In the genomic region with DNA sequence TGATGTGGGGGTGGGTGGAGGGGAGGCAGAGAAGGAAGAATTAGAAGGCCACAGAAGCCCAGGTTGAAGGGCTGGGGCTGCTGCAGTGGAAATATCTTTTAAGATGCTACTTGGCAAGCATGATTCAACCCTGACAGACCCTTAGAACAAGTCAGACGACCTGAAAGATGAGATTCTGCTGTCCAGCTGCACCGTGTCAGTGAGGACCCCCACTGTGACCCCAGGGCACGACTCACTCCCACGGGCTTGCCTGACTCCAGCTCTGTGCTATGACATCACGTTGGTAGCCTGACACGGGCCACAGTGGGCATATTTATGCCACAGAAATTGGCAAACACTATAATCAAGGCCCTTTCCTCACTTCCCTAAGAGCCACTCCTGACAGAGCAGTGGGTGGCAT, we compare ENCODE assay signal across 18 cellular contexts. TPM values are rescaled to one million over a fixed set of nuclear protein-coding genes. Genes with fewer than 3 reads are reported as not detected.
DNase-seq lines count a peak whose midpoint lies in the region; TF ChIP-seq lines count a peak whose summit lies in the region.
"Had no signal": no experiment of that assay in that cellular context is flagged by ENCODE, and none has a peak within 500 bp of the region (broad histone marks: within the 10 kb centered on the region; RNA-seq: fewer than 3 reads in every experiment).

No MANE protein-coding gene starts in this region.

- peak overlapping the region; percentile 75 for H3K27ac ChIP-seq in epithelial cell of prostate
- no peak overlapping the region for H3K27ac ChIP-seq in osteoblast (ENCODE audit: low read depth, low read length)
- H3K27ac ChIP-seq: heart left ventricle, SK-N-MC had no signal

- H3K36me3 ChIP-seq in MG63 (no peaks in the 10 kb centered on the region), osteoblast (ENCODE audit: insufficient read depth, low read length) (no peaks in the 10 kb centered on the region)
- H3K36me3 ChIP-seq: heart left ventricle, Peyer's patch had no signal

- no peak overlapping the region for H3K4me2 ChIP-seq in osteoblast (ENCODE audit: insufficient read depth, low read length)

- H3K4me1 ChIP-seq in osteoblast (ENCODE audit: insufficient read depth, low read length): peaks cover 17% of the 10 kb centered on the region
- H3K4me1 ChIP-seq: heart left ventricle, Peyer's patch had no signal

- H4K20me1 ChIP-seq in osteoblast (ENCODE audit: insufficient read depth, low read length): peaks cover 6% of the 10 kb centered on the region

- TF ChIP-seq CTCF in osteoblast (IDR thresholded peaks at IDR 0.05; ENCODE audit: extremely low read depth, low read depth, low read length) (no peak), foreskin fibroblast (IDR thresholded peaks at IDR 0.05; ENCODE audit: low read depth, low read length) (no peak)

- no peak overlapping the region for H3K4me3 ChIP-seq in MG63
- H3K4me3 ChIP-seq in osteoblast (ENCODE audit: insufficient read depth, low read length): no peak overlapping the region
- H3K4me3 ChIP-seq in foreskin fibroblast (ENCODE audit: low read depth in 1 of 2, low read length in 2 of 2): no peak overlapping the region
- H3K4me3 ChIP-seq: heart left ventricle, Peyer's patch, SK-N-MC had no signal

- H3K9me3 ChIP-seq in MG63 (no peaks in the 10 kb centered on the region), osteoblast (ENCODE audit: low read depth, low read length) (no peaks in the 10 kb centered on the region)
- H3K9me3 ChIP-seq: heart left ventricle, Peyer's patch had no signal

- H3K27me3 ChIP-seq in MG63 (no peaks in the 10 kb centered on the region), osteoblast (ENCODE audit: insufficient read depth, low read length) (no peaks in the 10 kb centered on the region)
- H3K27me3 ChIP-seq: heart left ventricle, Peyer's patch had no signal

- DNase-seq in EL (peak; percentile 27), MG63 (peak; percentile 20), epithelial cell of prostate (ENCODE audit: low read depth, low spot score) (no peak), osteoblast (ENCODE audit: insufficient read length, low spot score, missing footprints) (no peak), C1 segment of cervical spinal cord (lab: John Stamatoyannopoulos, UW) (no peak), NCI-H187 treated with DMSO at 0.1 percent for 48 hours (lab: John Stamatoyannopoulos, UW) (no peak), HuH-7.5 (ENCODE audit: low spot score) (no peak), foreskin fibroblast (no peak)
- DNase-seq: activated gamma-delta T cell; amygdala; CD4-positive, alpha-beta memory T cell; cortex of kidney; left colon; naive thymus-derived CD8-positive, alpha-beta T cell; NCI-H1092 had no signal

- H3K79me2 ChIP-seq in osteoblast (ENCODE audit: insufficient read depth, low read length): no peaks in the 10 kb centered on the region

- H2AFZ ChIP-seq in osteoblast (ENCODE audit: low read length): peak overlapping the region; percentile 25

RNA-seq across cellular contexts. Expression of a gene that starts 36.1 kb away (rescaled TPM):
- 22.4 and 42.8 TPM in 2 replicates for total RNA-seq in MG63 (2014; rRNA removed; shearing (Covaris generic); ENCODE audit: low replicate concordance)
- total RNA-seq in osteoblast: 15.9 and 16.3 TPM in 2 replicates

RNA-seq across cellular contexts. Expression of a gene that starts 49.7 kb away (rescaled TPM):
- 16.4 and 17.2 TPM in 2 replicates for total RNA-seq in MG63 (2014; rRNA removed; shearing (Covaris generic); ENCODE audit: low replicate concordance)
- total RNA-seq in osteoblast: 11.5 and 18.1 TPM in 2 replicates

Comparison
In these comparisons a context has a peak if more than half of its experiments do, and no peak if none do; other contexts are left out.
1. DNase-seq: peak in EL (single experiment) and MG63 (single experiment); none in epithelial cell of prostate (single experiment), osteoblast (single experiment), C1 segment of cervical spinal cord (0 of 14), NCI-H187 treated with DMSO at 0.1 percent for 48 hours (single experiment), HuH-7.5 (single experiment) and foreskin fibroblast (0 of 2).